In the genomic region with DNA sequence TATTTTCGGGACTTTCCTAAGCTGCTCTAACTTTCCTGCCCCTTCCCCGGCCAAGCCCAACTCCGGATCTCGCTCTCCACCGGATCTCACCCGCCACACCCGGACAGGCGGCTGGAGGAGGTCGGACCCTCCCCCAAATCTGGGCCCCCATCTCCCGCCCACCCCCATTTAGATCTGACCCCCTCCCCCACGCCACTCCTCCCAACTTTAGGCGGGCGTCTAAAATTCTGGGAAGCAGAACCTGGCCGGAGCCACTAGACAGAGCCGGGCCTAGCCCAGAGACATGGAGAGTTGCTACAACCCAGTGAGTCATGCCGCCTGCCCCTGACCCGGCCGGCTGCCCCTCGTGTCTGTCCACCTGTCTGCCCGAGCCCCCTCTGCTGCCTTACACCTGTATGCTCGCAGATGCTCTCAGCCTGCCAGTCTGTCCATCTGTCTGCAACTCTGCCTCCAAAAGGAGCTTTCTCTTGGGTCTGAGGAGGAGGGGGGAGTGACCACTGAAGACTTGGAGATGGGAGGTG, we compare ENCODE assay signal across 8 cellular contexts. TPM values are rescaled to one million over a fixed set of nuclear protein-coding genes. Genes with fewer than 3 reads are reported as not detected.
A peak's percentile ranks its signal among the peaks of the same experiment; 100 is the strongest.
DNase-seq lines count a peak whose midpoint lies in the region; ATAC-seq, FAIRE-seq and TF ChIP-seq lines count a peak whose summit lies in the region.

Gene NFKB2, plus strand, starts transcription at position 29 of the 521 bp plus-strand sequence. Its CDS starts 255 bp downstream, at position 284.

- no peak for DNase-seq in activated T-cell treated with anti-CD3 and anti-CD28 coated beads, Interleukin-2, amount 50 U/mL, for 72 hours
- DNase-seq in activated T-cell treated with anti-CD3 and anti-CD28 coated beads, Interleukin-2, amount 50 U/mL, for 48 hours = no peak
- DNase-seq in astrocyte (ENCODE audit: low read depth) (no peak), immature natural killer cell (no peak), inferior parietal cortex (ENCODE audit: extremely low spot score) (no peak)

- H3K9ac ChIP-seq in astrocyte (ENCODE audit: low read length) (peak within 1 kb of the TSS; percentile 94), stomach smooth muscle (ENCODE audit: low read length in 2 of 2) (peak within 1 kb of the TSS; percentile 88 to 89)

- peak within 1 kb of the TSS; percentile 75 for H2AFZ ChIP-seq in astrocyte (ENCODE audit: low read depth, low read length)

- no peak for ATAC-seq in activated T-cell treated with anti-CD3 and anti-CD28 coated beads, Interleukin-2, amount 50 U/mL, for 72 hours (replicated peaks in 1 of 2)
- no peak for ATAC-seq in HG02938 (IDR thresholded peaks at IDR 0.05; ENCODE audit: unreplicated experiment)
- no peak for ATAC-seq in GM19452 (IDR thresholded peaks at IDR 0.05; ENCODE audit: unreplicated experiment)

- no peaks in the 10 kb centered on the region for H3K9me3 ChIP-seq in astrocyte (ENCODE audit: insufficient read depth, low read depth, low read length)
- no peaks in the 10 kb centered on the region for H3K9me3 ChIP-seq in stomach smooth muscle (ENCODE audit: control insufficient read depth in 2 of 2, low read length in 2 of 2)

- peak within 1 kb of the TSS; percentile 89 for H3K27ac ChIP-seq in astrocyte (ENCODE audit: low read depth, low read length)
- H3K27ac ChIP-seq in stomach smooth muscle (ENCODE audit: low read length) = peak within 1 kb of the TSS; percentile 99

- H3K79me2 ChIP-seq in astrocyte (ENCODE audit: insufficient read depth, low read length) = peaks cover 13% of the 10 kb centered on the region

- H3K27me3 ChIP-seq in astrocyte (ENCODE audit: insufficient read depth, low read length) (peaks cover 6% of the 10 kb centered on the region), stomach smooth muscle (ENCODE audit: control insufficient read depth in 1 of 2, insufficient read depth in 2 of 2, low read length in 2 of 2) (no peaks in the 10 kb centered on the region)

- peaks cover 50% of the 10 kb centered on the region for H3K4me1 Mint-ChIP-seq in activated T-cell treated with anti-CD3 and anti-CD28 coated beads, Interleukin-2, amount 50 U/mL, for 72 hours (ENCODE audit: low read depth)
- H3K4me1 Mint-ChIP-seq in astrocyte (ENCODE audit: low read depth, unreplicated experiment) = peaks cover 20% of the 10 kb centered on the region
- peaks cover 35 to 47% of the 10 kb centered on the region in 2 donors for H3K4me1 Mint-ChIP-seq in immature natural killer cell

- H3K27ac Mint-ChIP-seq in activated T-cell treated with anti-CD3 and anti-CD28 coated beads, Interleukin-2, amount 50 U/mL, for 72 hours = peak within 1 kb of the TSS; percentile 97
- H3K27ac Mint-ChIP-seq in astrocyte (ENCODE audit: unreplicated experiment) (peak within 1 kb of the TSS; percentile 90), immature natural killer cell (peak within 1 kb of the TSS; percentile 99 to 100 (median 100))

- no peak for FAIRE-seq in astrocyte (lab: Jason Lieb, UNC)

- peaks cover 30% of the 10 kb centered on the region for H3K4me1 ChIP-seq in astrocyte (ENCODE audit: insufficient read depth, low read length)
- H3K4me1 ChIP-seq in stomach smooth muscle (ENCODE audit: control insufficient read depth, insufficient read depth, low read length) = peaks cover 64% of the 10 kb centered on the region

- H4K20me1 ChIP-seq in astrocyte (ENCODE audit: insufficient read depth, low read length) = no peaks in the 10 kb centered on the region

- no peak for TF ChIP-seq CTCF in astrocyte (IDR thresholded peaks at IDR 0.05; ENCODE audit: insufficient read depth, low read depth, low read length)

- H3K36me3 ChIP-seq in astrocyte (ENCODE audit: insufficient read depth, low read length) (no peaks in the 10 kb centered on the region), stomach smooth muscle (ENCODE audit: control insufficient read depth in 2 of 2, insufficient read depth in 2 of 2, low read length in 2 of 2) (peaks cover 16 to 22% of the 10 kb centered on the region in 2 donors)

- H3K4me3 ChIP-seq in astrocyte (ENCODE audit: insufficient read depth, low read depth, low read length) (peak within 1 kb of the TSS; percentile 74), stomach smooth muscle (ENCODE audit: low read length in 2 of 2) (peak within 1 kb of the TSS; percentile 94 to 99)

- peak within 1 kb of the TSS; percentile 96 to 99 for H3K4me3 Mint-ChIP-seq in activated T-cell treated with anti-CD3 and anti-CD28 coated beads, Interleukin-2, amount 50 U/mL, for 72 hours
- H3K4me3 Mint-ChIP-seq in astrocyte (ENCODE audit: unreplicated experiment) = peak within 1 kb of the TSS; percentile 85
- peak within 1 kb of the TSS; percentile 89 to 96 (median 95) for H3K4me3 Mint-ChIP-seq in immature natural killer cell

- no peaks in the 10 kb centered on the region for H3K9me3 Mint-ChIP-seq in activated T-cell treated with anti-CD3 and anti-CD28 coated beads, Interleukin-2, amount 50 U/mL, for 72 hours
- H3K9me3 Mint-ChIP-seq in astrocyte (ENCODE audit: unreplicated experiment) (no peaks in the 10 kb centered on the region), immature natural killer cell (no peaks in the 10 kb centered on the region)

- H3K4me2 ChIP-seq in astrocyte (ENCODE audit: low read length) = peak within 1 kb of the TSS; percentile 100

- H3K27me3 Mint-ChIP-seq in activated T-cell treated with anti-CD3 and anti-CD28 coated beads, Interleukin-2, amount 50 U/mL, for 72 hours (ENCODE audit: low read depth) = no peaks in the 10 kb centered on the region
- peaks cover 2% of the 10 kb centered on the region for H3K27me3 Mint-ChIP-seq in astrocyte (ENCODE audit: low read depth, unreplicated experiment)
- H3K27me3 Mint-ChIP-seq in immature natural killer cell (ENCODE audit: low read depth in 3 of 3) = peaks cover 15 to 56% (median 22%) of the 10 kb centered on the region in 3 donors

- H3K36me3 Mint-ChIP-seq in activated T-cell treated with anti-CD3 and anti-CD28 coated beads, Interleukin-2, amount 50 U/mL, for 72 hours (ENCODE audit: insufficient read depth in 2 of 2) = peaks cover 17 to 43% of the 10 kb centered on the region in 2 donors
- peaks cover 4% of the 10 kb centered on the region for H3K36me3 Mint-ChIP-seq in astrocyte (ENCODE audit: low read depth, unreplicated experiment)
- no peaks in the 10 kb centered on the region for H3K36me3 Mint-ChIP-seq in immature natural killer cell

RNA-seq across cellular contexts. Expression of gene NFKB2, which starts in this region (rescaled TPM):
- 100 to 1,000 TPM; 472 to 564 TPM for total RNA-seq in activated T-cell treated with anti-CD3 and anti-CD28 coated beads, Interleukin-2, amount 50 U/mL, for 72 hours
- total RNA-seq in astrocyte = 35.7 and 39.9 TPM in 2 replicates
- 10 to 100 TPM in 1 of 3 donors, 1 to 10 TPM in 2; 3.6 to 11.4 (median 5.0) TPM for polyA plus RNA-seq in immature natural killer cell

Comparison
In these comparisons a context has a peak if more than half of its experiments do, and no peak if none do; other contexts are left out.
1. RNA of gene NFKB2 (total RNA-seq): 472 to 564 TPM in activated T-cell treated with anti-CD3 and anti-CD28 coated beads, Interleukin-2, amount 50 U/mL, for 72 hours; 35.7 to 39.9 TPM in astrocyte; every median in the first group is over 10 times any median in the second.
2. Peak in every context shown above with its lines, with median percentiles within 50 percentile points of each other: H3K27ac Mint-ChIP-seq and H3K4me3 Mint-ChIP-seq.